Comparison of ENCODE assay signal across 13 cellular contexts in the genomic region with DNA sequence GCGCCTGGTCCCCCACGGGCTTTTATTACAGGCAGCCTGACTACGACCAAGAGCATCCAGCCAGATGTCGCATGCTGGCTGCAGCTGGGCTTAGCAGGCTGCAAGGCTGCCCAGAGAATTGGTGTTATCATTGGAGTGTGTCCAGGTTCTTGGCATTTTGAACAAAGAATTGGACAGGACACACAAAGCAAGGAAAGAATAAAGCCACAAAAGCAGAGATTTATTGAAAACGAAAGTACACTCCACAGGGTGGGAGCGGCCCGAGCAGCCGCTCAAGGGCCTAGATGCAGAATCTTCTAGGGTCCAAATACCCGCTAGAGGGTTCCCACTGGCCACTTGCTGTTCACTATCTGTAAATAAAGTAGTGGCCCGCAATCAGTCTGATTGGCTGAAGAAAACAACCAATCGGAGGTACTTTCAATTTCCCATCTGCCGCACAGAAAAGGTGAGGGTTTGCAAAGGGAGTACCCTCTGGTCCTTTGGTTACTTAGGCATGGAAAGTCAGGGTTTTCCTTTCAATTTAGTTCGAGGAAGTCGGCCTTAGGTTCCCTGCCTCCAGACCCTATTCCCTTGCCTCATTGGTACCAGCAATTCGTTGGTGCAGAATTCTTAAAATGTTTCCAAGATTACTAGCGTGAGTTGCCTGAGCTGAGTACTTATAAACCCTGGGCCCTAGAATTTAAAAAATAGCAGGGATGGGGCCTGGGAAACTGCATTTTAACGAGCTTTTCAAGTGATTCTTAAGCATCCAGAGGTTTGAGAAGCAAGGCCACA. TPM values are rescaled to one million over a fixed set of nuclear protein-coding genes. Genes with fewer than 3 reads are reported as not detected.
DNase-seq lines count a peak whose midpoint lies in the region; ATAC-seq, FAIRE-seq and TF ChIP-seq lines count a peak whose summit lies in the region.
"Had no signal": no experiment of that assay in that cellular context is flagged by ENCODE, and none has a peak within 500 bp of the region (broad histone marks: within the 10 kb centered on the region; RNA-seq: fewer than 3 reads in every experiment).

No MANE protein-coding gene starts in this region.

- no peaks in the 10 kb centered on the region for H3K79me2 ChIP-seq in HepG2 (ENCODE audit: insufficient read depth, low read length)

- H3K9me3 ChIP-seq in HepG2 (ENCODE audit: low read length) (no peaks in the 10 kb centered on the region), right lobe of liver (no peaks in the 10 kb centered on the region)
- H3K9me3 ChIP-seq: BLaER1 treated with 17β-estradiol and CSF1 and Interleukin-3, amounts not matched to agents 10 nM and 100 nM; ovary had no signal

- H3K27ac ChIP-seq in HepG2 (ENCODE audit: extremely low read length, insufficient read depth, low read length): no peak overlapping the region
- H3K27ac ChIP-seq in right lobe of liver: no peak overlapping the region
- H3K27ac ChIP-seq: BLaER1 treated with 17β-estradiol and CSF1 and Interleukin-3, amounts not matched to agents 10 nM and 100 nM; ovary had no signal

- in situ Hi-C loops in HepG2 (cut with HindIII; ENCODE audit: extremely low pct_ligation_motif_present, low pct_unique_long_range_greater_than_20kb): no loop called here

- H3K36me3 ChIP-seq in HepG2 (replicated peaks in 1 of 2; ENCODE audit: control insufficient read depth in 1 of 2, insufficient read depth in 2 of 2, low read length in 2 of 2): no peaks in the 10 kb centered on the region
- H3K36me3 ChIP-seq in right lobe of liver: no peaks in the 10 kb centered on the region
- H3K36me3 ChIP-seq: BLaER1 treated with 17β-estradiol and CSF1 and Interleukin-3, amounts not matched to agents 10 nM and 100 nM; ovary had no signal

- POLR2A ChIA-PET in HepG2 (lab: Yijun Ruan, JAX): no interaction called here

- 0 out of 5 replicates have a peak, but pooled peaks cover 0 to 3% of the 10 kb centered on the region in 2 experiments for H3K27me3 ChIP-seq in HepG2 (ENCODE audit: control insufficient read depth in 1 of 2, insufficient read depth in 2 of 2, low read length in 2 of 2)
- no peaks in the 10 kb centered on the region for H3K27me3 ChIP-seq in right lobe of liver
- H3K27me3 ChIP-seq: BLaER1 treated with 17β-estradiol and CSF1 and Interleukin-3, amounts not matched to agents 10 nM and 100 nM; ovary had no signal

- no peak for TF ChIP-seq CTCF in HepG2 (CRISPR knock-in tag; IDR thresholded peaks at IDR 0.05)
- no peak for TF ChIP-seq CTCF in right lobe of liver (IDR thresholded peaks at IDR 0.05)
- no peak for TF ChIP-seq CTCF in fibroblast of the aortic adventitia (IDR thresholded peaks at IDR 0.05; ENCODE audit: insufficient read depth, low read length)

- peak overlapping the region; percentile 62 for H2AFZ ChIP-seq in HepG2 (ENCODE audit: low read length)

- peaks cover 12% of the 10 kb centered on the region for H3K4me1 ChIP-seq in HepG2 (ENCODE audit: insufficient read depth, low read length)
- H3K4me1 ChIP-seq in right lobe of liver: no peaks in the 10 kb centered on the region
- H3K4me1 ChIP-seq: BLaER1 treated with 17β-estradiol and CSF1 and Interleukin-3, amounts not matched to agents 10 nM and 100 nM had no signal

- FAIRE-seq in HepG2 (lab: Jason Lieb, UNC): no peak
- FAIRE-seq: GM12878, keratinocyte had no signal

- no peaks in the 10 kb centered on the region for H4K20me1 ChIP-seq in HepG2 (ENCODE audit: insufficient read depth, low read length)
- H4K20me1 ChIP-seq: BLaER1 treated with 17β-estradiol and CSF1 and Interleukin-3, amounts not matched to agents 10 nM and 100 nM had no signal

- TF ChIP-seq EP300 in HepG2 (IDR thresholded peaks at IDR 0.05; ENCODE audit: low read depth in 2 of 2, low read length in 2 of 2) (no peak), HepG2 (CRISPR knock-in tag; IDR thresholded peaks at IDR 0.05; ENCODE audit: borderline replicate concordance) (no peak)

- peak; percentile 74 for ATAC-seq in HepG2
- ATAC-seq in right lobe of liver: no peak
- no peak for ATAC-seq in activated CD4-positive, CD25-positive, alpha-beta regulatory T cell treated with anti-CD3 and anti-CD28 coated beads, Interleukin-2, amount 50 U/mL, for 24 hours
- ATAC-seq in GM21529 (IDR thresholded peaks at IDR 0.05; ENCODE audit: unreplicated experiment): no peak
- ATAC-seq in GM21737 (IDR thresholded peaks at IDR 0.05; ENCODE audit: unreplicated experiment): no peak

- DNase-seq in HepG2 (ENCODE audit: low spot score) (peak; percentile 18), right lobe of liver (no peak), SHP77 treated with DMSO at 0.1 percent for 48 hours (lab: John Stamatoyannopoulos, UW) (peak; percentile 34), fibroblast of the aortic adventitia (ENCODE audit: low read depth) (peak; percentile 75), head of caudate nucleus (no peak)
- DNase-seq: activated effector memory CD4-positive, alpha-beta T cell treated with anti-CD3 and anti-CD28 coated beads, Interleukin-2, amount 50 U/mL, for 16 hours; ovary had no signal

- H3K4me2 ChIP-seq in HepG2 (ENCODE audit: low read depth, low read length): peak overlapping the region; percentile 69
- H3K4me2 ChIP-seq: BLaER1 treated with 17β-estradiol and CSF1 and Interleukin-3, amounts not matched to agents 10 nM and 100 nM had no signal

- no TSS peak for BruUV-seq in HepG2 (replicated peaks; lab: Mats Ljungman, UMichigan)

- H3K4me3 ChIP-seq in HepG2 (replicated peaks in 1 of 3; ENCODE audit: insufficient read depth in 1 of 3, low read depth in 2 of 3, low read length in 3 of 3): peak overlapping the region in 2 of 3 experiments; percentile 50 to 52; a peak in 5 of 6 replicates
- H3K4me3 ChIP-seq in right lobe of liver: no peak overlapping the region
- H3K4me3 ChIP-seq in fibroblast of the aortic adventitia (ENCODE audit: low read depth, low read length): peak overlapping the region; percentile 37
- H3K4me3 ChIP-seq: BLaER1 treated with 17β-estradiol and CSF1 and Interleukin-3, amounts not matched to agents 10 nM and 100 nM; GM12878; ovary had no signal

- intact Hi-C loops in HepG2 (cut with micrococcal nuclease; ENCODE audit: unreplicated experiment): no loop called here
- intact Hi-C loops in right lobe of liver (cut with DNase I): no loop called here
- intact Hi-C loops in head of caudate nucleus (cut with DNase I): no loop called here

- CTCF ChIA-PET in HepG2 (lab: Yijun Ruan, JAX; ENCODE audit: low intra/inter-chr PET ratio, low total read pairs): no interaction called here

- TF ChIP-seq POLR2A in HepG2 (IDR thresholded peaks at IDR 0.05; ENCODE audit: insufficient read depth in 1 of 2, low read depth in 2 of 2, low read length in 2 of 2) (no peak), right lobe of liver (IDR thresholded peaks at IDR 0.05) (no peak)

- no peak for TF ChIP-seq RAD21 in HepG2 (CRISPR knock-in tag; IDR thresholded peaks at IDR 0.05)

- H3K9ac ChIP-seq in HepG2 (ENCODE audit: insufficient read depth, low read depth, low read length): no peak overlapping the region
- H3K9ac ChIP-seq: BLaER1 treated with 17β-estradiol and CSF1 and Interleukin-3, amounts not matched to agents 10 nM and 100 nM had no signal

- WGBS in HepG2 (ENCODE audit: low lambda C conversion rate): 49% methylated on average over 17 of the region's 17 CpGs
- 72% methylated on average over 12 of the region's 17 CpGs for WGBS in right lobe of liver (ENCODE audit: insufficient coverage, low coverage, low lambda C conversion rate, missing lambda C conversion rate)

RNA-seq across cellular contexts. Expression of a gene that starts 38.5 kb away (rescaled TPM):
- 22.9 and 23.6 TPM in 2 replicates for total RNA-seq in HepG2 (2016; rRNA removed; fragmentation: Illumina TruSeq; extraction: Trizol)
- total RNA-seq in HepG2 (2016; cell fraction: cytosol; rRNA removed; fragmentation: Illumina TruSeq; extraction: Trizol; ENCODE audit: low read depth): 10.6 and 11.2 TPM in 2 replicates
- total RNA-seq in HepG2 (2016; cell fraction: insoluble cytoplasmic fraction; rRNA removed; fragmentation: Illumina TruSeq; extraction: Trizol): 20.7 and 24.2 TPM in 2 replicates
- total RNA-seq in HepG2 (2016; cell fraction: membrane; rRNA removed; fragmentation: Illumina TruSeq; extraction: Trizol): 25.2 and 28.8 TPM in 2 replicates
- total RNA-seq in HepG2 (2016; cell fraction: nucleus; rRNA removed; fragmentation: Illumina TruSeq; extraction: Trizol): 23.6 and 26.4 TPM in 2 replicates
- polyA plus RNA-seq in HepG2 (2011; rRNA removed): 25.3 and 26.8 TPM in 2 replicates
- polyA plus RNA-seq in HepG2 (2011; cell fraction: cytosol; rRNA removed): 13.4 and 20.7 TPM in 2 replicates
- polyA plus RNA-seq in HepG2 (2011; cell fraction: nucleus; rRNA removed): 25.5 and 34.1 TPM in 2 replicates
- polyA plus RNA-seq in HepG2 (2012): 15.1 and 16.1 TPM in 2 replicates
- polyA plus RNA-seq in HepG2 (2016; cell fraction: cytosol; fragmentation: Illumina TruSeq; extraction: Trizol; ENCODE audit: low read depth): 5.8 and 6.8 TPM in 2 replicates
- polyA plus RNA-seq in HepG2 (2016; cell fraction: insoluble cytoplasmic fraction; fragmentation: Illumina TruSeq; extraction: Trizol; ENCODE audit: low read depth): 17.2 and 18.5 TPM in 2 replicates
- 12.5 and 13.8 TPM in 2 replicates for polyA plus RNA-seq in HepG2 (2016; cell fraction: membrane; fragmentation: Illumina TruSeq; extraction: Trizol; ENCODE audit: low read depth)
- 46.2 and 46.7 TPM in 2 replicates for polyA plus RNA-seq in HepG2 (2016; cell fraction: nucleus; fragmentation: Illumina TruSeq; extraction: Trizol; ENCODE audit: insufficient read depth, low read depth)
- 9.1 and 15.4 TPM in 2 replicates for polyA minus RNA-seq in HepG2 (2011; rRNA and poly(A)+ RNA removed; ENCODE audit: low replicate concordance)
- 17.9 and 22.7 TPM in 2 replicates for polyA minus RNA-seq in HepG2 (2011; cell fraction: cytosol; rRNA and poly(A)+ RNA removed)
- polyA minus RNA-seq in HepG2 (2011; cell fraction: nucleus; rRNA and poly(A)+ RNA removed): 30.4 and 32.3 TPM in 2 replicates
- 1 to 10 TPM; 6.0 to 9.6 (median 7.5) TPM for total RNA-seq in right lobe of liver
- total RNA-seq in fibroblast of the aortic adventitia (ENCODE audit: low replicate concordance): 19.1 and 38.5 TPM in 2 replicates

Comparison
In these comparisons a context has a peak if more than half of its experiments do, and no peak if none do; other contexts are left out.
1. DNase-seq: peak in HepG2 (single experiment), SHP77 treated with DMSO at 0.1 percent for 48 hours (single experiment) and fibroblast of the aortic adventitia (single experiment); none in right lobe of liver (0 of 3) and head of caudate nucleus (0 of 42).
2. H3K4me3 ChIP-seq: peak in HepG2 (2 of 3) and fibroblast of the aortic adventitia (single experiment); none in right lobe of liver (0 of 3).